ENCODE assay signal across 8 cellular contexts in the genomic region with DNA sequence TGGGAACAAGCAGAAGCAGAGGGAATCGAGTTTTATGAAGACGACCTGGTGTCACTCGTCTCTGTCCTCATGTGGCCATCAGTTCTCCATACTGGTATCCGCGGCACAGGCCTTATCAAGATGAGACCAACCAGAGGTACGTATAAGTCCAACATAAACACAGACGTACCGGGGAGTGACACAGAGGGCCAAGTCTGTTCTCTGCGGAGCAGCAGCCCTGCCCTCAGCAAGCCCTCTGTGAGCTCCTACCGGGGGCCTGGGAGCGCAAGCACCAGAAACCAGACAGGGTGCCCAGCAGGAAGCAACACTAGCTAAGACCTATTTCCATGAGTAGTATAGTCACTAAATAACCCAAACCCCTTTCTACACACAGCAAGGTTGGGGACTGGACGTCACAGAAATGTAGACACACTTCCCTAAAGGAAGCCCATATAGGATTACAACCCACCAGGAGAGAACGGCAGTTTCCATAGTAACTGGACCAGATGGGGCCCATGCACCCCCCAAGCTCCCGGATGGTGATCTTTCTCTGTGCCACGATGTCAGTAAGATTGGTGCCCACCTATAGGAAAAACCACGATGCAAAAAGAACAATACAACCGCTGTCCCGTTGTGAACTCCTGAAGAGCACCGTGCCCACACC. TPM values are rescaled to one million over a fixed set of nuclear protein-coding genes. Genes with fewer than 3 reads are reported as not detected.
DNase-seq lines count a peak whose midpoint lies in the region; ATAC-seq and TF ChIP-seq lines count a peak whose summit lies in the region.

No MANE protein-coding gene starts in this region.

- no peaks in the 10 kb centered on the region for H3K9me3 Mint-ChIP-seq in HFFc6
- no peaks in the 10 kb centered on the region for H3K9me3 Mint-ChIP-seq in memory B cell

- peak; percentile 46 for DNase-seq in A673 (ENCODE audit: low spot score)
- DNase-seq in HFFc6: no peak
- DNase-seq in astrocyte of the cerebellum (ENCODE audit: low read depth): no peak
- no peak for DNase-seq in memory B cell (ENCODE audit: low spot score in 2 of 2)
- no peak for DNase-seq in HCEC 1CT
- DNase-seq in ureter (ENCODE audit: low spot score): no peak
- DNase-seq in 8988T: no peak

- no peaks in the 10 kb centered on the region for H3K27me3 ChIP-seq in A673 (replicated peaks; ENCODE audit: insufficient read depth, low read depth, low read length, poor library complexity)

- H3K4me1 Mint-ChIP-seq in HFFc6 (ENCODE audit: low read depth) (peaks cover 24% of the 10 kb centered on the region), memory B cell (peaks cover 22% of the 10 kb centered on the region)

- peak overlapping the region; percentile 97 for H3K4me3 Mint-ChIP-seq in HFFc6
- H3K4me3 Mint-ChIP-seq in memory B cell: peak overlapping the region; percentile 94

- POLR2A ChIA-PET in A673 (lab: Charles Lee; ENCODE audit: low non-redundant PET): no interaction called here

- peaks cover 21% of the 10 kb centered on the region for H3K36me3 ChIP-seq in A673 (ENCODE audit: insufficient read depth, low read length, poor library complexity, severe bottlenecking)

- H3K27me3 Mint-ChIP-seq in HFFc6 (ENCODE audit: insufficient read depth) (peaks cover 13% of the 10 kb centered on the region), memory B cell (no peaks in the 10 kb centered on the region)

- intact Hi-C loops in A673 (cut with micrococcal nuclease; ENCODE audit: unreplicated experiment): no loop called here

- ATAC-seq in memory B cell (ENCODE audit: low read depth) (no peak), GM21528 (IDR thresholded peaks at IDR 0.05; ENCODE audit: low FRiP score, unreplicated experiment) (no peak)

- peak overlapping the region; percentile 90 for H3K27ac ChIP-seq in A673 (ENCODE audit: low read depth, low read length, poor library complexity, severe bottlenecking)

- CTCF ChIA-PET in A673 (lab: Charles Lee): no interaction called here

- H3K4me1 ChIP-seq in A673 (ENCODE audit: insufficient read depth, low read length, poor library complexity, severe bottlenecking): peaks cover 25% of the 10 kb centered on the region

- H3K36me3 Mint-ChIP-seq in HFFc6 (ENCODE audit: low read depth) (peaks cover 23% of the 10 kb centered on the region), memory B cell (peaks cover 12% of the 10 kb centered on the region)

- TF ChIP-seq CTCF in A673 (conservative IDR thresholded peaks at IDR 0.05; ENCODE audit: low read depth, low read length): no peak
- TF ChIP-seq CTCF in HFFc6 (IDR thresholded peaks at IDR 0.05): no peak
- TF ChIP-seq CTCF in astrocyte of the cerebellum (IDR thresholded peaks at IDR 0.05; ENCODE audit: low read depth, low read length, missing control alignments): no peak

- no TSS peak for BruUV-seq in A673 (replicated peaks; lab: Mats Ljungman, UMichigan)

- in situ Hi-C loops in astrocyte of the cerebellum (cut with HindIII; ENCODE audit: low sequenced_read_pairs): no loop called here

- H3K27ac Mint-ChIP-seq in HFFc6: peak overlapping the region; percentile 88
- H3K27ac Mint-ChIP-seq in memory B cell: peak overlapping the region; percentile 56

- H3K9me3 ChIP-seq in A673 (ENCODE audit: low read depth, low read length, poor library complexity, severe bottlenecking): no peaks in the 10 kb centered on the region

- H3K4me3 ChIP-seq in A673 (ENCODE audit: low read depth, low read length, poor library complexity, severe bottlenecking) (peak overlapping the region; percentile 93), astrocyte of the cerebellum (ENCODE audit: low read depth, low read length) (peak overlapping the region; percentile 96)

RNA-seq across cellular contexts. Expression of gene ARL16, which starts 0.9 kb away (rescaled TPM):
- 62.8 and 67.4 TPM in 2 replicates for total RNA-seq in A673 (2021)
- 10 to 100 TPM; 39.4 to 50.5 (median 46.7) TPM for total RNA-seq in HFFc6 (2021; fragmentation: NEBNext Ultra II Directional; extraction: Animal tissue kit (Norgen Biotek cat#: 25700))
- total RNA-seq in ureter: 35.5 TPM

RNA-seq across cellular contexts. Expression of gene HGS, which starts 1.1 kb away (rescaled TPM):
- total RNA-seq in A673 (2021): 145 and 187 TPM in 2 replicates
- 100 to 1,000 TPM; 106 to 127 (median 116) TPM for total RNA-seq in HFFc6 (2021; fragmentation: NEBNext Ultra II Directional; extraction: Animal tissue kit (Norgen Biotek cat#: 25700))
- total RNA-seq in ureter: 101 TPM

RNA-seq across cellular contexts. Expression of gene CCDC137, which starts 16.1 kb away (rescaled TPM):
- 52.8 and 56.3 TPM in 2 replicates for total RNA-seq in A673 (2021)
- total RNA-seq in HFFc6 (2021; fragmentation: NEBNext Ultra II Directional; extraction: Animal tissue kit (Norgen Biotek cat#: 25700)): 10 to 100 TPM; 22.8 to 28.8 (median 25.2) TPM
- total RNA-seq in ureter: 19.2 TPM

RNA-seq across cellular contexts. Expression of gene OXLD1, which starts 16.3 kb away (rescaled TPM):
- total RNA-seq in A673 (2021) (36.1 and 44.6 TPM in 2 replicates), ureter (31.4 TPM)
- total RNA-seq in HFFc6 (2021; fragmentation: NEBNext Ultra II Directional; extraction: Animal tissue kit (Norgen Biotek cat#: 25700)): 10 to 100 TPM; 20.9 to 33.4 (median 30.9) TPM

RNA-seq across cellular contexts. Expression of gene MRPL12, which starts 20.5 kb away (rescaled TPM):
- 184 and 186 TPM in 2 replicates for total RNA-seq in A673 (2021)
- 100 to 1,000 TPM; 105 to 124 (median 113) TPM for total RNA-seq in HFFc6 (2021; fragmentation: NEBNext Ultra II Directional; extraction: Animal tissue kit (Norgen Biotek cat#: 25700))
- 59.8 TPM for total RNA-seq in ureter
